In genomic region chr2:104340162-104340561, GRCh38 we compare ENCODE assay signal across 20 cellular contexts.
"Had no signal": no experiment of that assay in that cellular context is flagged by ENCODE, and none has a peak within 500 bp of the region (broad histone marks: within the 10 kb centered on the region; RNA-seq: fewer than 3 reads in every experiment).

No MANE protein-coding gene starts in this region.

- H3K36me3 ChIP-seq: colonic mucosa, neutrophil, vagina had no signal

- H3K9me3 ChIP-seq: colonic mucosa, neutrophil, vagina had no signal

- H3K4me3 ChIP-seq: colonic mucosa, vagina had no signal

- H3K4me1 ChIP-seq: colonic mucosa, foreskin keratinocyte, vagina had no signal

- H3K27ac ChIP-seq: colonic mucosa, foreskin keratinocyte, neutrophil, vagina had no signal

- ATAC-seq: foreskin keratinocyte; left cardiac atrium; naive thymus-derived CD4-positive, alpha-beta T cell; right cardiac atrium had no signal

- FAIRE-seq: endothelial cell of umbilical vein, keratinocyte, small intestine had no signal

- DNase-seq: colonic mucosa; dermis blood vessel endothelial cell; effector CD4-positive, alpha-beta T cell; endodermal cell; erythroblast; foreskin keratinocyte; immature natural killer cell; left cardiac atrium; mesenchymal stem cell; midbrain; naive thymus-derived CD4-positive, alpha-beta T cell; nephron progenitor cell; right cardiac atrium; small intestine; stimulated activated CD4-positive, alpha-beta T cell treated with anti-CD3 and anti-CD28 coated beads, Interleukin-2, amount 100 ng/mL, for 48 hours; stimulated activated naive CD4-positive, alpha-beta T cell treated with Interleukin-2 at 50 U/mL for 16 hours had no signal

- H3K27me3 ChIP-seq: colonic mucosa, foreskin keratinocyte, neutrophil, vagina had no signal
